In genomic region chr20:31764641-31765305, GRCh38 we compare ENCODE assay signal across 17 cellular contexts. TPM values are rescaled to one million over a fixed set of nuclear protein-coding genes. Genes with fewer than 3 reads are reported as not detected.
DNase-seq lines count a peak whose midpoint lies in the region; ATAC-seq and TF ChIP-seq lines count a peak whose summit lies in the region.
"Had no signal": no experiment of that assay in that cellular context is flagged by ENCODE, and none has a peak within 500 bp of the region (broad histone marks: within the 10 kb centered on the region; RNA-seq: fewer than 3 reads in every experiment).

No MANE protein-coding gene starts in this region.

- no peak overlapping the region for H2AFZ ChIP-seq in mammary epithelial cell (ENCODE audit: low read depth, low read length)

- no peaks in the 10 kb centered on the region for H3K9me3 ChIP-seq in mammary epithelial cell (replicated peaks; ENCODE audit: insufficient read depth, low read length)
- H3K9me3 ChIP-seq: gastrocnemius medialis had no signal

- H3K36me3 Mint-ChIP-seq in HFFc6 (ENCODE audit: low read depth), result peaks cover 22% of the 10 kb centered on the region
- H3K36me3 Mint-ChIP-seq: CD4-positive, alpha-beta memory T cell had no signal

- DNase-seq in AG10803 (ENCODE audit: low read depth) (peak; percentile 54), HFFc6 (peak; percentile 64), mammary epithelial cell (peak; percentile 20), hepatic stellate cell (ENCODE audit: low spot score) (peak; percentile 48), globus pallidus (ENCODE audit: low spot score) (no peak)
- no peak for DNase-seq in stimulated activated CD4-positive, alpha-beta T cell treated with anti-CD3 and anti-CD28 coated beads, Interleukin-15, amount 100 ng/mL, for 24 hours
- no peak for DNase-seq in stimulated activated naive CD8-positive, alpha-beta T cell treated with anti-CD3 and anti-CD28 coated beads, Interleukin-15, Interleukin-2, amounts not matched to agents 100 U/mL and 50 U/mL, for 24 hours
- DNase-seq: activated CD4-positive, alpha-beta T cell treated with anti-CD3 and anti-CD28 coated beads, Interleukin-2, amount 10 ng/mL, durations not matched to agents 7 days and 5 days; activated CD8-positive, alpha-beta memory T cell treated with anti-CD3 and anti-CD28 coated beads, Interleukin-2, amount 50 U/mL, for 48 hours; CD4-positive, alpha-beta memory T cell; gastrocnemius medialis; KG1; midbrain; NCI-H1417; NCI-H526 treated with DMSO at 0.1 percent for 48 hours; nephron progenitor cell had no signal

- peak overlapping the region; percentile 84 for H3K27ac Mint-ChIP-seq in HFFc6
- H3K27ac Mint-ChIP-seq: activated CD4-positive, alpha-beta T cell treated with anti-CD3 and anti-CD28 coated beads, Interleukin-2, amount 10 ng/mL, durations not matched to agents 7 days and 5 days; nephron progenitor cell had no signal

- H3K79me2 ChIP-seq in mammary epithelial cell (ENCODE audit: insufficient read depth, low read length), result peaks cover 65% of the 10 kb centered on the region

- H3K4me3 Mint-ChIP-seq in HFFc6, result peak overlapping the region; percentile 4
- H3K4me3 Mint-ChIP-seq: activated CD4-positive, alpha-beta T cell treated with anti-CD3 and anti-CD28 coated beads, Interleukin-2, amount 10 ng/mL, durations not matched to agents 7 days and 5 days; CD4-positive, alpha-beta memory T cell; nephron progenitor cell had no signal

- peaks cover 39% of the 10 kb centered on the region for H3K4me1 Mint-ChIP-seq in HFFc6 (ENCODE audit: low read depth)
- H3K4me1 Mint-ChIP-seq: nephron progenitor cell had no signal

- in situ Hi-C loops in mammary epithelial cell (cut with MboI; ENCODE audit: low sequenced_read_pairs in 2 of 2), result no loop called here

- peaks cover 2% of the 10 kb centered on the region; the same call in 1 of the 2 replicates for H3K27me3 Mint-ChIP-seq in HFFc6 (ENCODE audit: insufficient read depth)
- H3K27me3 Mint-ChIP-seq: activated CD4-positive, alpha-beta T cell treated with anti-CD3 and anti-CD28 coated beads, Interleukin-2, amount 10 ng/mL, durations not matched to agents 7 days and 5 days; CD4-positive, alpha-beta memory T cell had no signal

- intact Hi-C loops in mammary epithelial cell (cut with micrococcal nuclease), result no loop called here

- H3K4me1 ChIP-seq in mammary epithelial cell (ENCODE audit: insufficient read depth, low read length), result no peaks in the 10 kb centered on the region
- H3K4me1 ChIP-seq: gastrocnemius medialis had no signal

- H3K27ac ChIP-seq in mammary epithelial cell (ENCODE audit: insufficient read depth, low read depth, low read length), result no peak overlapping the region
- H3K27ac ChIP-seq: gastrocnemius medialis had no signal

- BruUV-seq in mammary epithelial cell (replicated peaks; lab: Mats Ljungman, UMichigan), result no TSS peak

- no peaks in the 10 kb centered on the region for H3K9me3 Mint-ChIP-seq in HFFc6
- H3K9me3 Mint-ChIP-seq: activated CD4-positive, alpha-beta T cell treated with anti-CD3 and anti-CD28 coated beads, Interleukin-2, amount 10 ng/mL, durations not matched to agents 7 days and 5 days had no signal

- no peak overlapping the region for H3K4me2 ChIP-seq in mammary epithelial cell (ENCODE audit: insufficient read depth, low read depth, low read length)

- CTCF ChIA-PET in mammary epithelial cell (lab: Charles Lee; ENCODE audit: low non-redundant PET), result no interaction called here

- H3K36me3 ChIP-seq in mammary epithelial cell (ENCODE audit: insufficient read depth, low read length), result peaks cover 22% of the 10 kb centered on the region
- H3K36me3 ChIP-seq: gastrocnemius medialis had no signal

- 91% methylated on average over 2 of the region's 2 CpGs for WGBS in mammary epithelial cell (ENCODE audit: low coverage, missing lambda C conversion rate)

- ATAC-seq in GM18858 (IDR thresholded peaks at IDR 0.05; ENCODE audit: unreplicated experiment), result no peak
- ATAC-seq in stimulated activated naive CD8-positive, alpha-beta T cell treated with anti-CD3 and anti-CD28 coated beads, Interleukin-15, Interleukin-2, amounts not matched to agents 100 U/mL and 50 U/mL, for 24 hours, result no peak
- ATAC-seq: gastrocnemius medialis had no signal

- H3K27me3 ChIP-seq in mammary epithelial cell (ENCODE audit: insufficient read depth, low read length), result no peaks in the 10 kb centered on the region
- H3K27me3 ChIP-seq: gastrocnemius medialis had no signal

- dilution Hi-C loops in mammary epithelial cell (cut with HindIII; ENCODE audit: low sequenced_read_pairs), result no loop called here

- H3K4me3 ChIP-seq in AG10803 (ENCODE audit: low read length) (no peak overlapping the region), mammary epithelial cell (replicated peaks in 1 of 3; ENCODE audit: insufficient read depth in 1 of 3, low read depth in 2 of 3, low read length in 3 of 3) (no peak overlapping the region)
- H3K4me3 ChIP-seq: gastrocnemius medialis had no signal

- no peaks in the 10 kb centered on the region for H4K20me1 ChIP-seq in mammary epithelial cell (ENCODE audit: insufficient read depth, low read length)

- TF ChIP-seq CTCF in AG10803 (conservative IDR thresholded peaks at IDR 0.05; ENCODE audit: low read length) (no peak), HFFc6 (IDR thresholded peaks at IDR 0.05) (no peak), mammary epithelial cell (conservative IDR thresholded peaks at IDR 0.05 in 1 of 2, IDR thresholded peaks at IDR 0.05 in 1 of 2; ENCODE audit: extremely low read depth in 1 of 2, insufficient read depth in 1 of 2, low read depth in 1 of 2, low read length in 2 of 2) (no peak)

- no peak overlapping the region for H3K9ac ChIP-seq in mammary epithelial cell (ENCODE audit: insufficient read depth, low read length)

RNA-seq across cellular contexts. Expression of gene TPX2, which starts 25.7 kb away (rescaled TPM):
- total RNA-seq in HFFc6 (2021; fragmentation: NEBNext Ultra II Directional; extraction: Animal tissue kit (Norgen Biotek cat#: 25700)), result 100 to 1,000 TPM in 4 of 6 experiments, 10 to 100 TPM in 2; 51.0 to 117 (median 107) TPM
- 10 to 100 TPM in 1 of 2 donors, 1 to 10 TPM in 1; 9.5 to 74.3 TPM for total RNA-seq in mammary epithelial cell
- 51.2 TPM for polyA plus RNA-seq in mammary epithelial cell
- 108 TPM for polyA minus RNA-seq in mammary epithelial cell

RNA-seq across cellular contexts. Expression of gene BCL2L1, which starts 42.1 kb away (rescaled TPM):
- 100 to 1,000 TPM; 111 to 122 (median 117) TPM for total RNA-seq in HFFc6 (2021; fragmentation: NEBNext Ultra II Directional; extraction: Animal tissue kit (Norgen Biotek cat#: 25700))
- 100 to 1,000 TPM; 196 to 212 TPM for total RNA-seq in mammary epithelial cell
- polyA plus RNA-seq in mammary epithelial cell, result 132 TPM
- 137 TPM for polyA minus RNA-seq in mammary epithelial cell

RNA-seq across cellular contexts. Expression of gene MYLK2, which starts 54.4 kb away (rescaled TPM):
- under 1 TPM; 0.07 to 0.30 (median 0.16) TPM for total RNA-seq in HFFc6 (2021; fragmentation: NEBNext Ultra II Directional; extraction: Animal tissue kit (Norgen Biotek cat#: 25700))
- under 1 TPM; under 0.01 to 0.24 TPM for total RNA-seq in mammary epithelial cell
- polyA plus RNA-seq in mammary epithelial cell, result 0.06 TPM
- not detected for polyA minus RNA-seq in mammary epithelial cell
- total RNA-seq: CD4-positive, alpha-beta memory T cell had no signal
- polyA plus RNA-seq: CD4-positive, alpha-beta memory T cell had no signal

Comparison
In these comparisons a context has a peak if more than half of its experiments do, and no peak if none do; other contexts are left out.
1. DNase-seq: peak in AG10803 (single experiment), HFFc6 (single experiment), mammary epithelial cell (single experiment) and hepatic stellate cell (single experiment); none in stimulated activated CD4-positive, alpha-beta T cell treated with anti-CD3 and anti-CD28 coated beads, Interleukin-15, amount 100 ng/mL, for 24 hours (single experiment), stimulated activated naive CD8-positive, alpha-beta T cell treated with anti-CD3 and anti-CD28 coated beads, Interleukin-15, Interleukin-2, amounts not matched to agents 100 U/mL and 50 U/mL, for 24 hours (single experiment) and globus pallidus (single experiment).